Comparison of ENCODE assay signal across 29 cellular contexts in the genomic region with DNA sequence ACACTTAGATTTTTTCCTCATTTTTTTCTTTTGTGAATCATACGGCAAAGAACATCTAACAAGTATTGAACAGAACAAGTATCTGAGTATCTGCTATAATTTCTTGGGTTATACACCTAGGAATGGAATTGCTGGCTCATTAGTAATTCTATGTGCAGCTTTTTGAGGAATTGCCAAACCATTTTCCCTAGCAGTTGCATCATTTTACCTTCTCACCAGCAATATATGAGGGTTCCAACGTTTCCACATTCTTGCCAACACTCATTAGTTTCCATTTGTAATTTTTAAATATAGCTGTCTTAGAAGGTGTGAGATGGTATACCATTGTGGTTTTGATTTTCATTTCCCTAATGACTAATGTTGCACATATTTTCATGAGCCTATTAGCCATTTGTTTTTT. TPM values are rescaled to one million over a fixed set of nuclear protein-coding genes. Genes with fewer than 3 reads are reported as not detected.
"Had no signal": no experiment of that assay in that cellular context is flagged by ENCODE, and none has a peak within 500 bp of the region (broad histone marks: within the 10 kb centered on the region; RNA-seq: fewer than 3 reads in every experiment).

No MANE protein-coding gene starts in this region.

- H3K27ac ChIP-seq: body of pancreas, coronary artery, dorsolateral prefrontal cortex, esophagus muscularis mucosa, foreskin keratinocyte, gastrocnemius medialis, heart left ventricle, WERI-Rb-1 had no signal

- H3K4me1 ChIP-seq: body of pancreas, esophagus muscularis mucosa, foreskin keratinocyte, gastrocnemius medialis, heart left ventricle had no signal

- ATAC-seq: activated CD4-positive, CD25-positive, alpha-beta regulatory T cell treated with anti-CD3 and anti-CD28 coated beads, Interleukin-2, amount 50 U/mL, for 24 hours; activated CD8-positive, alpha-beta T cell treated with anti-CD3 and anti-CD28 coated beads for 36 hours; activated naive CD8-positive, alpha-beta T cell treated with anti-CD3 and anti-CD28 coated beads, Interleukin-2, amount 50 U/mL, for 24 hours; body of pancreas; foreskin keratinocyte; gastrocnemius medialis; heart left ventricle; T-helper 17 cell had no signal

- H3K4me3 ChIP-seq: body of pancreas, coronary artery, dorsolateral prefrontal cortex, esophagus muscularis mucosa, gastrocnemius medialis, heart left ventricle had no signal

- H3K36me3 ChIP-seq: esophagus muscularis mucosa, gastrocnemius medialis, heart left ventricle, WERI-Rb-1 had no signal

- DNase-seq: activated B cell treated with CpG ODN at 0.5 μM for 24 hours; activated CD4-positive, alpha-beta T cell treated with anti-CD3 and anti-CD28 coated beads for 48 hours; activated CD4-positive, alpha-beta T cell treated with anti-CD3 and anti-CD28 coated beads, Interleukin-2, amount 50 U/mL, for 1 hour; activated CD4-positive, alpha-beta T cell treated with anti-CD3 and anti-CD28 coated beads, Interleukin-2, amount 50 U/mL, for 48 hours; activated CD8-positive, alpha-beta memory T cell treated with anti-CD3 and anti-CD28 coated beads for 24 hours; activated CD8-positive, alpha-beta T cell treated with anti-CD3 and anti-CD28 coated beads for 36 hours; activated effector memory CD4-positive, alpha-beta T cell treated with anti-CD3 and anti-CD28 coated beads, Interleukin-2, amount 50 U/mL, for 16 hours; activated naive CD4-positive, alpha-beta T cell treated with anti-CD3 and anti-CD28 coated beads for 36 hours; activated naive CD8-positive, alpha-beta T cell treated with anti-CD3 and anti-CD28 coated beads for 36 hours; activated naive CD8-positive, alpha-beta T cell treated with anti-CD3 and anti-CD28 coated beads, Interleukin-2, amount 50 U/mL, for 24 hours; activated T-cell treated with anti-CD3 and anti-CD28 coated beads, Interleukin-2, amount 50 U/mL, for 48 hours; amniotic stem cell; anterior cingulate cortex; body of pancreas; dorsolateral prefrontal cortex; effector memory CD4-positive, alpha-beta T cell; endodermal cell; erythroblast; gastrocnemius medialis; glutamatergic neuron; heart left ventricle; T-helper 1 cell; T-helper 17 cell; T1000; WERI-Rb-1 had no signal

- H3K27me3 ChIP-seq: body of pancreas, esophagus muscularis mucosa, foreskin keratinocyte, gastrocnemius medialis, heart left ventricle had no signal

- H3K9me3 ChIP-seq: body of pancreas, esophagus muscularis mucosa, gastrocnemius medialis had no signal

RNA-seq across cellular contexts. Expression of a gene that starts 41.1 kb away (rescaled TPM):
- polyA plus RNA-seq: foreskin keratinocyte, heart left ventricle had no signal
